Comparison of ENCODE assay signal across 26 cellular contexts in the genomic region with DNA sequence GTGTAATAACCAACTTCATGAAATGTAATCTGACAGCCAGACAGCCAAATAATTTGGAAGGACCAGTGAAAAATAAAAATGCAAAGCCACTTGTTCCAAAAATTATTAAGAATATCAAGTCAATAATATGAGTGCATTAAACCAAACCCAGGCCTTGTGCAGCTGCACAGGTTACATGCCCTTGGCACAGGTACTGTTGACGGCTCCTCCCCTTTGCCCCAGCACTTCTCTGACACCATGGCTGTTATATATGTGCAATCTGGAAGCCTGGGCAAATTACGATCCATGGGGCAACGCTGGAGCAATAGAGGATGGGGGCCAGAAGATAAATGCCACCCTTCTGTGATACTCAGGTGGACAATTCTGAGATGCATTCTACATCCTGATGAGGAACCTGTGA.
"Had no signal": no experiment of that assay in that cellular context is flagged by ENCODE, and none has a peak within 500 bp of the region (broad histone marks: within the 10 kb centered on the region; RNA-seq: fewer than 3 reads in every experiment).

No MANE protein-coding gene starts in this region.

- ATAC-seq: stimulated activated effector memory CD8-positive, alpha-beta T cell treated with anti-CD3 and anti-CD28 coated beads, Interleukin-12 subunit alpha, Interleukin-12 subunit beta, amount 100 ng/mL, for 72 hours; stimulated activated memory B cell treated with anti-CD40 and anti-IgM and Interleukin-4, amounts not matched to agents 10 μg/mL and 1 μg/mL and 100 μg/mL, for 72 hours; stimulated activated naive B cell treated with anti-CD40 and anti-IgM and Interleukin-4, amounts not matched to agents 10 μg/mL and 1 μg/mL and 100 μg/mL, for 72 hours; stimulated activated naive CD8-positive, alpha-beta T cell treated with anti-CD3 and anti-CD28 coated beads, Interleukin-15, amount 100 ng/mL, for 72 hours; stimulated activated naive CD8-positive, alpha-beta T cell treated with anti-CD3 and anti-CD28 coated beads, Interleukin-15, Interleukin-2, amounts not matched to agents 100 U/mL and 50 U/mL, for 24 hours; upper lobe of right lung had no signal

- H3K27me3 ChIP-seq: stomach, suprapubic skin, testis, thyroid gland, tibial artery, tibial nerve, transverse colon, upper lobe of left lung, upper lobe of right lung, uterus, vagina had no signal

- H3K27ac ChIP-seq: stomach, suprapubic skin, testis, thoracic aorta, thyroid gland, tibial artery, tibial nerve, transverse colon, upper lobe of left lung, upper lobe of right lung, uterus, vagina had no signal

- DNase-seq: stimulated activated CD4-positive, alpha-beta T cell treated with anti-CD3 and anti-CD28 coated beads, Interleukin-2, amount 100 ng/mL, for 48 hours; stimulated activated CD4-positive, alpha-beta T cell treated with anti-CD3 and anti-CD28 coated beads, Interleukin-4, amount 100 ng/mL, for 1 hour; stimulated activated CD4-positive, alpha-beta T cell treated with anti-CD3 and anti-CD28 coated beads, Interleukin-4, amount 100 ng/mL, for 24 hours; stimulated activated CD4-positive, alpha-beta T cell treated with anti-CD3 and anti-CD28 coated beads, Interleukin-4, amount 100 ng/mL, for 4 hours; stimulated activated CD8-positive, alpha-beta memory T cell treated with anti-CD3 and anti-CD28 coated beads, Interleukin-4, amount 100 ng/mL, for 48 hours; stimulated activated naive B cell treated with anti-CD40 and anti-IgM and Interleukin-4, amounts not matched to agents 10 μg/mL and 1 μg/mL and 100 μg/mL, for 72 hours; stimulated activated naive CD4-positive, alpha-beta T cell; stimulated activated naive CD4-positive, alpha-beta T cell treated with Interleukin-2 at 50 U/mL for 16 hours; stimulated activated naive CD8-positive, alpha-beta T cell treated with anti-CD3 and anti-CD28 coated beads, Interleukin-15, amount 100 ng/mL, for 72 hours; stimulated activated naive CD8-positive, alpha-beta T cell treated with anti-CD3 and anti-CD28 coated beads, Interleukin-15, Interleukin-2, amounts not matched to agents 100 U/mL and 50 U/mL, for 24 hours; stomach; substantia nigra; testis; thyroid gland; tibial artery; transverse colon; trophoblast cell; upper lobe of left lung; upper lobe of right lung; uterus had no signal

- H3K4me1 ChIP-seq: stomach, suprapubic skin, testis, thyroid gland, tibial artery, tibial nerve, transverse colon, upper lobe of left lung, upper lobe of right lung, uterus, vagina had no signal

- H3K9me3 ChIP-seq: stomach, suprapubic skin, testis, thoracic aorta, thyroid gland, tibial artery, tibial nerve, transverse colon, upper lobe of left lung, upper lobe of right lung, uterus, vagina had no signal

- H3K36me3 ChIP-seq: stomach, suprapubic skin, thoracic aorta, thyroid gland, tibial artery, tibial nerve, transverse colon, upper lobe of left lung, upper lobe of right lung, uterus, vagina had no signal

- H3K4me3 ChIP-seq: stomach, suprapubic skin, testis, thoracic aorta, thyroid gland, tibial artery, tibial nerve, transverse colon, upper lobe of left lung, upper lobe of right lung, uterus, vagina had no signal
